In the genomic region with DNA sequence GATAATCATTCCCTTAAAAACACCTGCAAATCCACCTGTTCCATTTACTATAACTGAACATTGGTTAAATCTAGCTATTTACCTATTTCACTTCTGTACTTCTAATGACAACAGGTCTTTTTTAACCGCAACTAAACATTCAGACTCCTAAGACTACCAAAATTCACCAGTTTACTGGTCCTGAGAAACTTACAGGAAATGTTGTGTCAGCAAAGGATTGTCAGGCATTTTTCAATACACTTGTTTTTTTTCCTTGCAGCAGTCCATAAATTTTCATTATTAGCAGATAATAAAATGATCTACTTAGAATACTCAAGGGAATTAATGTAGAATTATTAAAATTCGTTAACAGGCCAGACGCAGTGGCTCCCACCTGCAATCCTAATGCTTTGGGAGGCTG, we compare ENCODE assay signal across 27 cellular contexts. TPM values are rescaled to one million over a fixed set of nuclear protein-coding genes. Genes with fewer than 3 reads are reported as not detected.
"Had no signal": no experiment of that assay in that cellular context is flagged by ENCODE, and none has a peak within 500 bp of the region (broad histone marks: within the 10 kb centered on the region; RNA-seq: fewer than 3 reads in every experiment).

No MANE protein-coding gene starts in this region.

- H3K27ac Mint-ChIP-seq: activated B cell treated with CpG ODN at 0.5 μM for 24 hours; activated naive CD4-positive, alpha-beta T cell treated with anti-CD3 and anti-CD28 coated beads, Interleukin-2, amount 10 ng/mL, durations not matched to agents 7 days and 5 days; activated T-helper 1 cell treated with anti-CD3 and anti-CD28 coated beads, Interleukin-12 subunit alpha, Interleukin-12 subunit beta, Interleukin-2, Interleukin-4 antibody, amounts not matched to agents 30 ng/mL and 10 ng/mL and 1 ng/mL, durations not matched to agents 14 hours and 24 hours and 36 hours; stimulated activated effector memory CD8-positive, alpha-beta T cell treated with anti-CD3 and anti-CD28 coated beads, Interleukin-12 subunit alpha, Interleukin-12 subunit beta, amount 100 ng/mL, for 72 hours; T-cell; T-helper 2 cell treated with Interferon-gamma antibody and Interleukin-4, amounts not matched to agents 5 μg/mL and 100 μg/mL, for 36 hours had no signal

- ATAC-seq: heart right ventricle; pancreas; stimulated activated effector memory CD8-positive, alpha-beta T cell treated with anti-CD3 and anti-CD28 coated beads, Interleukin-12 subunit alpha, Interleukin-12 subunit beta, amount 100 ng/mL, for 72 hours; T-cell had no signal

- H3K4me3 Mint-ChIP-seq: activated B cell treated with CpG ODN at 0.5 μM for 24 hours; activated naive CD4-positive, alpha-beta T cell treated with anti-CD3 and anti-CD28 coated beads, Interleukin-2, amount 10 ng/mL, durations not matched to agents 7 days and 5 days; activated T-helper 1 cell treated with anti-CD3 and anti-CD28 coated beads, Interleukin-12 subunit alpha, Interleukin-12 subunit beta, Interleukin-2, Interleukin-4 antibody, amounts not matched to agents 30 ng/mL and 10 ng/mL and 1 ng/mL, durations not matched to agents 14 hours and 24 hours and 36 hours; nephron progenitor cell; stimulated activated effector memory CD8-positive, alpha-beta T cell treated with anti-CD3 and anti-CD28 coated beads, Interleukin-12 subunit alpha, Interleukin-12 subunit beta, amount 100 ng/mL, for 72 hours; T-helper 2 cell treated with Interferon-gamma antibody and Interleukin-4, amounts not matched to agents 5 μg/mL and 100 μg/mL, for 36 hours had no signal

- H3K36me3 ChIP-seq: pancreas, prostate gland, thyroid gland, vagina had no signal

- H3K4me3 ChIP-seq: esophagus squamous epithelium, heart right ventricle, pancreas, prostate gland, sigmoid colon, stomach, thyroid gland, upper lobe of left lung, vagina had no signal

- DNase-seq: activated B cell treated with CpG ODN at 0.5 μM for 24 hours; activated CD4-positive, alpha-beta T cell treated with anti-CD3 and anti-CD28 coated beads, Interleukin-2, amount 50 U/mL, for 4 hours; activated gamma-delta T cell; activated naive CD4-positive, alpha-beta T cell treated with anti-CD3 and anti-CD28 coated beads, Interleukin-2, amount 10 ng/mL, durations not matched to agents 7 days and 5 days; activated T-cell treated with anti-CD3 and anti-CD28 coated beads for 4 hours; anterior cingulate cortex; effector CD8-positive, alpha-beta T cell; esophagus squamous epithelium; foreskin melanocyte; heart right ventricle; mesenchymal stem cell; nephron progenitor cell; pancreas; retina; sigmoid colon; small intestine; stimulated activated CD4-positive, alpha-beta T cell treated with anti-CD3 and anti-CD28 coated beads, Interleukin-4, amount 100 ng/mL, for 24 hours; stomach; T-cell; thyroid gland; upper lobe of left lung had no signal

- H3K9me3 ChIP-seq: esophagus squamous epithelium, heart right ventricle, neutrophil, pancreas, prostate gland, sigmoid colon, stomach, thyroid gland, upper lobe of left lung, vagina had no signal

- H3K27me3 ChIP-seq: esophagus squamous epithelium, heart right ventricle, neutrophil, pancreas, sigmoid colon, stomach, thyroid gland, upper lobe of left lung, vagina had no signal

- H3K27me3 Mint-ChIP-seq: activated B cell treated with CpG ODN at 0.5 μM for 24 hours; activated naive CD4-positive, alpha-beta T cell treated with anti-CD3 and anti-CD28 coated beads, Interleukin-2, amount 10 ng/mL, durations not matched to agents 7 days and 5 days; T-cell had no signal

- H3K9me3 Mint-ChIP-seq: activated B cell treated with CpG ODN at 0.5 μM for 24 hours; activated naive CD4-positive, alpha-beta T cell treated with anti-CD3 and anti-CD28 coated beads, Interleukin-2, amount 10 ng/mL, durations not matched to agents 7 days and 5 days; activated T-helper 1 cell treated with anti-CD3 and anti-CD28 coated beads, Interleukin-12 subunit alpha, Interleukin-12 subunit beta, Interleukin-2, Interleukin-4 antibody, amounts not matched to agents 30 ng/mL and 10 ng/mL and 1 ng/mL, durations not matched to agents 14 hours and 24 hours and 36 hours; nephron progenitor cell; stimulated activated effector memory CD8-positive, alpha-beta T cell treated with anti-CD3 and anti-CD28 coated beads, Interleukin-12 subunit alpha, Interleukin-12 subunit beta, amount 100 ng/mL, for 72 hours; T-cell; T-helper 2 cell treated with Interferon-gamma antibody and Interleukin-4, amounts not matched to agents 5 μg/mL and 100 μg/mL, for 36 hours had no signal

- H3K27ac ChIP-seq: esophagus squamous epithelium, heart right ventricle, neutrophil, pancreas, prostate gland, sigmoid colon, stomach, thyroid gland, upper lobe of left lung, vagina had no signal

RNA-seq across cellular contexts. Expression of a gene that starts 47.0 kb away (rescaled TPM):
- total RNA-seq: vagina had no signal
